In genomic region chr15:25611603-25612002, GRCh38 we compare ENCODE assay signal across 19 cellular contexts.
DNase-seq lines count a peak whose midpoint lies in the region; ATAC-seq and TF ChIP-seq lines count a peak whose summit lies in the region.
"Had no signal": no experiment of that assay in that cellular context is flagged by ENCODE, and none has a peak within 500 bp of the region (broad histone marks: within the 10 kb centered on the region; RNA-seq: fewer than 3 reads in every experiment).

No MANE protein-coding gene starts in this region.

- H3F3A ChIP-seq in GM23248 (ENCODE audit: insufficient read depth): no peaks in the 10 kb centered on the region

- no peaks in the 10 kb centered on the region for H3K9me3 ChIP-seq in GM23248 (ENCODE audit: low read depth)
- no peaks in the 10 kb centered on the region for H3K9me3 ChIP-seq in right atrium auricular region

- no peak overlapping the region for H2AFZ ChIP-seq in GM23248

- DNase-seq in GM23248 (peak; percentile 79), epithelial cell of esophagus (ENCODE audit: low read depth) (peak; percentile 2), right atrium auricular region (ENCODE audit: low spot score) (peak; percentile 75), stromal cell of bone marrow (ENCODE audit: low read depth) (peak; percentile 58), occipital lobe (lab: John Stamatoyannopoulos, UW) (no peak)
- DNase-seq in NK-92 treated with Interleukin-12 subunit alpha and Interleukin-12 subunit beta, amount 100 ng/mL, for 24 hours (lab: John Stamatoyannopoulos, UW): no peak
- DNase-seq: activated CD4-positive, alpha-beta T cell treated with anti-CD3 and anti-CD28 coated beads for 36 hours; activated CD8-positive, alpha-beta memory T cell treated with anti-CD3 and anti-CD28 coated beads for 24 hours; activated naive CD4-positive, alpha-beta T cell treated with anti-CD3 and anti-CD28 coated beads for 36 hours; activated T-cell treated with anti-CD3 and anti-CD28 coated beads, Interleukin-2, amount 50 U/mL, for 4 hours; foreskin fibroblast; islet precursor cell; mammary epithelial cell; NCI-H1048; NCI-H187 treated with DMSO at 0.1 percent for 48 hours; NCI-H748 treated with DMSO at 0.1 percent for 48 hours; SHP77; T-cell had no signal

- H3K4me1 ChIP-seq in GM23248 (ENCODE audit: insufficient read depth): no peaks in the 10 kb centered on the region
- no peaks in the 10 kb centered on the region for H3K4me1 ChIP-seq in right atrium auricular region

- H3K9ac ChIP-seq in GM23248: no peak overlapping the region

- H3K27ac ChIP-seq in GM23248 (no peak overlapping the region), right atrium auricular region (peak overlapping the region in 1 of 2 donors; percentile 35)

- no peaks in the 10 kb centered on the region for H3K9me2 ChIP-seq in GM23248 (ENCODE audit: insufficient read depth)

- in situ Hi-C loops in GM23248 (cut with MboI): no loop called here

- H3K79me2 ChIP-seq in GM23248 (ENCODE audit: insufficient read depth): no peaks in the 10 kb centered on the region

- ATAC-seq in GM19395 (IDR thresholded peaks at IDR 0.05; ENCODE audit: unreplicated experiment): no peak
- ATAC-seq: activated CD4-positive, alpha-beta T cell treated with anti-CD3 and anti-CD28 coated beads for 36 hours; activated T-cell treated with anti-CD3 and anti-CD28 coated beads, Interleukin-2, amount 50 U/mL, for 4 hours; T-cell had no signal

- H3K27me3 ChIP-seq in GM23248 (replicated peaks; ENCODE audit: insufficient read depth): no peaks in the 10 kb centered on the region
- H3K27me3 ChIP-seq in right atrium auricular region: no peaks in the 10 kb centered on the region

- no peaks in the 10 kb centered on the region for H3K36me3 ChIP-seq in GM23248 (ENCODE audit: low read depth)
- H3K36me3 ChIP-seq in right atrium auricular region: no peaks in the 10 kb centered on the region

- WGBS in GM23248 (ENCODE audit: low coverage in 1 of 2, low lambda C conversion rate in 2 of 2, missing lambda C conversion rate in 2 of 2), 2 experiments: 0 to 3% methylated on average over 4 of the region's 4 CpGs

- H4K20me1 ChIP-seq in GM23248 (ENCODE audit: insufficient read depth): no peaks in the 10 kb centered on the region

- TF ChIP-seq CTCF in epithelial cell of esophagus (IDR thresholded peaks at IDR 0.05; ENCODE audit: insufficient read depth, low read depth, low read length, missing control alignments) (no peak), right atrium auricular region (IDR thresholded peaks at IDR 0.05) (no peak)

- H3K4me2 ChIP-seq in GM23248 (ENCODE audit: unreplicated experiment): no peak overlapping the region

- H3K4me3 ChIP-seq in GM23248: no peak overlapping the region
- no peak overlapping the region for H3K4me3 ChIP-seq in epithelial cell of esophagus (ENCODE audit: low read length)
- H3K4me3 ChIP-seq in right atrium auricular region: no peak overlapping the region

Comparison
In these comparisons a context has a peak if more than half of its experiments do, and no peak if none do; other contexts are left out.
1. DNase-seq: peak in GM23248 (single experiment), epithelial cell of esophagus (single experiment), right atrium auricular region (single experiment) and stromal cell of bone marrow (single experiment); none in occipital lobe (single experiment) and NK-92 treated with Interleukin-12 subunit alpha and Interleukin-12 subunit beta, amount 100 ng/mL, for 24 hours (single experiment).